In genomic region chr19:17641846-17642245, GRCh38 we compare ENCODE assay signal across 3 cellular contexts.
TF ChIP-seq lines count a peak whose summit lies in the region.

No MANE protein-coding gene starts in this region.

TF ChIP-seq in HEK293, 187 proteins besides CTCF, POLR2A, EP300 and RAD21:
- no peak for TF ChIP-seq ZNF157 (tag by site-specific recombination; IDR thresholded peaks at IDR 0.05)
- TF ChIP-seq ZBTB17 (tag by site-specific recombination; IDR thresholded peaks at IDR 0.05) = peak; percentile 92
- TF ChIP-seq ZNF596 (tag by site-specific recombination; IDR thresholded peaks at IDR 0.05) = no peak
- TF ChIP-seq ZNF148 (tag by site-specific recombination; IDR thresholded peaks at IDR 0.05; ENCODE audit: borderline replicate concordance) = 0 out of 2 replicates have a peak, but pooled peaks have one; percentile 31
- peak; percentile 75 for TF ChIP-seq ZNF366 (tag by site-specific recombination; conservative IDR thresholded peaks at IDR 0.05)

TF ChIP-seq in IMR-90, 13 proteins besides CTCF, POLR2A, EP300 and RAD21:
- no peak for TF ChIP-seq ELK1 (IDR thresholded peaks at IDR 0.05; ENCODE audit: borderline replicate concordance, low read depth, low read length)
- TF ChIP-seq SMC3 (IDR thresholded peaks at IDR 0.05; ENCODE audit: low read depth, low read length) = no peak
- TF ChIP-seq RFX5 (IDR thresholded peaks at IDR 0.05; ENCODE audit: low read depth, low read length) = no peak
- no peak for TF ChIP-seq USF2 (IDR thresholded peaks at IDR 0.05; ENCODE audit: low read depth, low read length)
- TF ChIP-seq FOS (IDR thresholded peaks at IDR 0.05; ENCODE audit: low read depth, low read length) = no peak
TF ChIP-seq in IMR-90: peak in this region for 0.

TF ChIP-seq in H1, 55 proteins besides CTCF, POLR2A, EP300 and RAD21:
- TF ChIP-seq POLR2AphosphoS5 (IDR thresholded peaks at IDR 0.05; ENCODE audit: low read depth, low read length) (no peak), RNF2 (IDR thresholded peaks at IDR 0.05; ENCODE audit: borderline replicate concordance, low read depth, low read length, missing control alignments, poor library complexity, severe bottlenecking) (no peak), RXRA (IDR thresholded peaks at IDR 0.05; ENCODE audit: insufficient read depth, low read depth, low read length) (no peak), SP1 (IDR thresholded peaks at IDR 0.05; ENCODE audit: low read depth, low read length) (no peak), YY1 (IDR thresholded peaks at IDR 0.05; ENCODE audit: low read depth, low read length) (no peak), SAP30 (IDR thresholded peaks at IDR 0.05; ENCODE audit: insufficient read depth, insufficient replicate concordance, low read length) (no peak), ATF2 (IDR thresholded peaks at IDR 0.05; ENCODE audit: low read length) (no peak), RFX5 (IDR thresholded peaks at IDR 0.05; ENCODE audit: borderline replicate concordance, low read depth, low read length) (no peak)
